In the genomic region with DNA sequence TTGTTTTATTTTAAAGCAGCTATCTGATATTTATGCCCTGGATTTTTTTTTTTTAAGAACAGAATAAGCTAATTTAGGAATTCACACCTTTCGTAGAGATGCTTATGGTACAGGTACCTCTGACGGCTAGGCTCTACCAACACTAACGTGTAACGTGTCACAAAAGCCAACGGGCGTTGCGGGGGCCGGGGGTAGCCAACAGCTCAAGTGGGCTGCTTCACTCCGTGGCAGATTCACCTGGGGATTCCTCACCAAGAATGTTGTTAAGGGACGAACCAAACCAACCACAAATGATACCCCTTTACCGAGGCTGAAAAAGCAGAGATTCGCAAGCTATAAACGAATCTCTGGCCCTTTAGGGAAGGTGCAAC, we compare ENCODE assay signal across 8 cellular contexts. TPM values are rescaled to one million over a fixed set of nuclear protein-coding genes. Genes with fewer than 3 reads are reported as not detected.
DNase-seq lines count a peak whose midpoint lies in the region; ATAC-seq and TF ChIP-seq lines count a peak whose summit lies in the region.

No MANE protein-coding gene starts in this region.

- H3K9me3 ChIP-seq in MG63 (peaks cover 2% of the 10 kb centered on the region; the same call in 1 of the 2 replicates), body of pancreas (no peaks in the 10 kb centered on the region), mesodermal cell (ENCODE audit: control insufficient read depth, low read length) (no peaks in the 10 kb centered on the region), tibial artery (no peaks in the 10 kb centered on the region)

- peak; percentile 31 for DNase-seq in COLO668 (lab: John Stamatoyannopoulos, UW; ENCODE audit: unreplicated experiment)
- DNase-seq in MG63 = no peak
- peak in 1 of 4 donors; percentile 19 for DNase-seq in body of pancreas
- no peak for DNase-seq in tibial artery
- no peak for DNase-seq in SKM-1 (lab: John Stamatoyannopoulos, UW; ENCODE audit: unreplicated experiment)

- H3K27me3 ChIP-seq in MG63 (no peaks in the 10 kb centered on the region), body of pancreas (no peaks in the 10 kb centered on the region), tibial artery (no peaks in the 10 kb centered on the region)

- H3K4me1 ChIP-seq in body of pancreas = peaks cover 37% of the 10 kb centered on the region
- H3K4me1 ChIP-seq in mesodermal cell (ENCODE audit: control insufficient read depth, insufficient read depth, low read length, poor library complexity, severe bottlenecking) = peaks cover 27% of the 10 kb centered on the region
- H3K4me1 ChIP-seq in tibial artery = peaks cover 0 to 52% (median 22%) of the 10 kb centered on the region in 4 donors

- 1 to 8% methylated on average over 12 to 13 of the region's 13 CpGs for WGBS in body of pancreas, 2 donors
- WGBS in mesodermal cell (ENCODE audit: insufficient coverage in 2 of 2), 2 experiments = 0 to 3% methylated on average over 10 to 11 of the region's 13 CpGs

- ATAC-seq in body of pancreas (no peak), HG03135 (IDR thresholded peaks at IDR 0.05; ENCODE audit: unreplicated experiment) (no peak), GM19397 (IDR thresholded peaks at IDR 0.05; ENCODE audit: unreplicated experiment) (no peak)

- intact Hi-C loops in body of pancreas (cut with DNase I) (no loop called here), tibial artery (cut with DNase I; ENCODE audit: low total_unique reads) (no loop called here)

- TF ChIP-seq CTCF in body of pancreas (IDR thresholded peaks at IDR 0.05) (no peak), tibial artery (IDR thresholded peaks at IDR 0.05) (no peak)

- H3K36me3 ChIP-seq in MG63 = peaks cover 9% of the 10 kb centered on the region
- no peaks in the 10 kb centered on the region for H3K36me3 ChIP-seq in body of pancreas (replicated peaks in 1 of 2; ENCODE audit: insufficient read depth in 1 of 2, low read depth in 2 of 2)
- peaks cover 2% of the 10 kb centered on the region for H3K36me3 ChIP-seq in mesodermal cell (ENCODE audit: control insufficient read depth, insufficient read depth, low read length)
- no peaks in the 10 kb centered on the region for H3K36me3 ChIP-seq in tibial artery

- peak overlapping the region; percentile 88 to 95 (median 90) for H3K27ac ChIP-seq in body of pancreas
- peak overlapping the region; percentile 90 for H3K27ac ChIP-seq in mesodermal cell (ENCODE audit: low read depth, low read length, severe bottlenecking)
- H3K27ac ChIP-seq in tibial artery = peak overlapping the region; percentile 85 to 91

- peak overlapping the region; percentile 92 for H3K4me3 ChIP-seq in MG63
- peak overlapping the region; percentile 33 to 54 for H3K4me3 ChIP-seq in body of pancreas
- H3K4me3 ChIP-seq in mesodermal cell (ENCODE audit: extremely low read depth, insufficient read depth, low read length, poor library complexity, severe bottlenecking) = peak overlapping the region; percentile 76
- peak overlapping the region; percentile 62 to 78 for H3K4me3 ChIP-seq in tibial artery

- TF ChIP-seq POLR2A in body of pancreas (IDR thresholded peaks at IDR 0.05) = no peak

RNA-seq across cellular contexts. Expression of gene TMCC1, which starts 1.0 kb away (rescaled TPM):
- 20.8 and 30.2 TPM in 2 replicates for total RNA-seq in MG63 (2014; rRNA removed; shearing (Covaris generic); ENCODE audit: low replicate concordance)
- total RNA-seq in body of pancreas = 10 to 100 TPM; 10.1 to 13.2 TPM
- polyA plus RNA-seq in mesodermal cell (2013, experiment 1 of 2) = 18.9 TPM
- 14.9 TPM for polyA plus RNA-seq in mesodermal cell (2013, experiment 2 of 2)
